ENCODE assay signal across 15 cellular contexts in genomic region chr14:64447890-64448667, GRCh38. TPM values are rescaled to one million over a fixed set of nuclear protein-coding genes. Genes with fewer than 3 reads are reported as not detected.
DNase-seq lines count a peak whose midpoint lies in the region; ATAC-seq and TF ChIP-seq lines count a peak whose summit lies in the region.
"Had no signal": no experiment of that assay in that cellular context is flagged by ENCODE, and none has a peak within 500 bp of the region (broad histone marks: within the 10 kb centered on the region; RNA-seq: fewer than 3 reads in every experiment).

No MANE protein-coding gene starts in this region.

- no peaks in the 10 kb centered on the region for H3K4me1 Mint-ChIP-seq in GM23338

- H3F3A ChIP-seq in GM23338 (replicated peaks; ENCODE audit: low read depth): peaks cover 15% of the 10 kb centered on the region

- H3K4me2 ChIP-seq in GM23338: no peak overlapping the region
- H3K4me2 ChIP-seq: BLaER1 had no signal

- intact Hi-C loops in psoas muscle (cut with DNase I) (loop anchor here in 1 of 2 donors (10.0 kb wide), 1 partner anchor 323 kb away; no protein-coding TSS in a partner anchor), sciatic nerve (cut with DNase I) (no loop called here)

- no peaks in the 10 kb centered on the region for H3K27me3 ChIP-seq in GM23338 (ENCODE audit: insufficient read depth)
- H3K27me3 ChIP-seq in psoas muscle (ENCODE audit: insufficient read depth in 3 of 3, low read length in 2 of 3): no peaks in the 10 kb centered on the region
- H3K27me3 ChIP-seq: BLaER1, ovary, upper lobe of left lung had no signal

- no peaks in the 10 kb centered on the region for H3K9me3 Mint-ChIP-seq in GM23338

- peaks cover 77% of the 10 kb centered on the region for H3K36me3 ChIP-seq in GM23338 (ENCODE audit: insufficient read depth)
- peaks cover 10 to 90% of the 10 kb centered on the region in 2 donors for H3K36me3 ChIP-seq in psoas muscle (ENCODE audit: insufficient read depth in 1 of 2, low read depth in 1 of 2)
- H3K36me3 ChIP-seq: ovary had no signal

- H3K4me3 Mint-ChIP-seq in GM23338: no peak overlapping the region

- no peaks in the 10 kb centered on the region for H3K9me3 ChIP-seq in psoas muscle
- H3K9me3 ChIP-seq: BLaER1, ovary, upper lobe of left lung had no signal

- no peak overlapping the region for H2AFZ ChIP-seq in GM23338

- ATAC-seq in GM23338 (no peak), psoas muscle (no peak), GM21825 (IDR thresholded peaks at IDR 0.05; ENCODE audit: unreplicated experiment) (no peak), sciatic nerve (no peak)

- H3K27ac Mint-ChIP-seq in GM23338: no peak overlapping the region

- 93 to 95% (median 94%) methylated on average over 5 of the region's 5 CpGs for WGBS in psoas muscle, 3 donors

- no peaks in the 10 kb centered on the region for H3K9me2 ChIP-seq in GM23338 (ENCODE audit: insufficient read depth)

- H3K36me3 Mint-ChIP-seq in GM23338 (ENCODE audit: low read depth): peaks cover 81% of the 10 kb centered on the region

- H4K20me1 ChIP-seq in GM23338 (replicated peaks; ENCODE audit: insufficient read depth): peaks cover 16% of the 10 kb centered on the region; the same call in 1 of the 2 replicates
- H4K20me1 ChIP-seq: BLaER1 had no signal

- no peak for DNase-seq in GM23338 (ENCODE audit: low spot score)
- DNase-seq in activated CD8-positive, alpha-beta memory T cell treated with anti-CD3 and anti-CD28 coated beads, Interleukin-2, amount 50 U/mL, for 4 hours: peak; percentile 35
- peak; percentile 30 for DNase-seq in iris pigment epithelial cell (ENCODE audit: low read depth)
- peak; percentile 42 for DNase-seq in stimulated activated CD8-positive, alpha-beta memory T cell treated with anti-CD3 and anti-CD28 coated beads, Interleukin-4, amount 100 ng/mL, for 48 hours
- DNase-seq in psoas muscle: no peak
- no peak for DNase-seq in mucosa of gallbladder (ENCODE audit: low spot score)
- no peak for DNase-seq in sciatic nerve (ENCODE audit: low spot score)
- DNase-seq: amniotic stem cell, DND-41, ovary, SIG-M5, upper lobe of left lung had no signal

- H3K27ac ChIP-seq in GM23338 (ENCODE audit: low read depth) (peak overlapping the region; percentile 50), psoas muscle (no peak overlapping the region)
- H3K27ac ChIP-seq: BLaER1, ovary, upper lobe of left lung had no signal

- TF ChIP-seq CTCF in GM23338 (conservative IDR thresholded peaks at IDR 0.05; ENCODE audit: low read depth in 2 of 2): no peak
- no peak for TF ChIP-seq CTCF in psoas muscle (IDR thresholded peaks at IDR 0.05)

- H3K4me3 ChIP-seq in GM23338: no peak overlapping the region
- no peak overlapping the region for H3K4me3 ChIP-seq in psoas muscle
- H3K4me3 ChIP-seq: BLaER1, lung, ovary, upper lobe of left lung had no signal

- H3K4me1 ChIP-seq in GM23338 (ENCODE audit: insufficient read depth) (no peaks in the 10 kb centered on the region), psoas muscle (no peaks in the 10 kb centered on the region)
- H3K4me1 ChIP-seq: BLaER1, upper lobe of left lung had no signal

- H3K27me3 Mint-ChIP-seq in GM23338 (ENCODE audit: insufficient read depth, low read depth, poor library complexity): peaks cover 2% of the 10 kb centered on the region

- no peaks in the 10 kb centered on the region for H3K79me2 ChIP-seq in GM23338 (replicated peaks; ENCODE audit: insufficient read depth)

TF ChIP-seq in GM23338, 12 proteins besides CTCF, POLR2A, EP300 and RAD21:
- TF ChIP-seq, protein P1, sequence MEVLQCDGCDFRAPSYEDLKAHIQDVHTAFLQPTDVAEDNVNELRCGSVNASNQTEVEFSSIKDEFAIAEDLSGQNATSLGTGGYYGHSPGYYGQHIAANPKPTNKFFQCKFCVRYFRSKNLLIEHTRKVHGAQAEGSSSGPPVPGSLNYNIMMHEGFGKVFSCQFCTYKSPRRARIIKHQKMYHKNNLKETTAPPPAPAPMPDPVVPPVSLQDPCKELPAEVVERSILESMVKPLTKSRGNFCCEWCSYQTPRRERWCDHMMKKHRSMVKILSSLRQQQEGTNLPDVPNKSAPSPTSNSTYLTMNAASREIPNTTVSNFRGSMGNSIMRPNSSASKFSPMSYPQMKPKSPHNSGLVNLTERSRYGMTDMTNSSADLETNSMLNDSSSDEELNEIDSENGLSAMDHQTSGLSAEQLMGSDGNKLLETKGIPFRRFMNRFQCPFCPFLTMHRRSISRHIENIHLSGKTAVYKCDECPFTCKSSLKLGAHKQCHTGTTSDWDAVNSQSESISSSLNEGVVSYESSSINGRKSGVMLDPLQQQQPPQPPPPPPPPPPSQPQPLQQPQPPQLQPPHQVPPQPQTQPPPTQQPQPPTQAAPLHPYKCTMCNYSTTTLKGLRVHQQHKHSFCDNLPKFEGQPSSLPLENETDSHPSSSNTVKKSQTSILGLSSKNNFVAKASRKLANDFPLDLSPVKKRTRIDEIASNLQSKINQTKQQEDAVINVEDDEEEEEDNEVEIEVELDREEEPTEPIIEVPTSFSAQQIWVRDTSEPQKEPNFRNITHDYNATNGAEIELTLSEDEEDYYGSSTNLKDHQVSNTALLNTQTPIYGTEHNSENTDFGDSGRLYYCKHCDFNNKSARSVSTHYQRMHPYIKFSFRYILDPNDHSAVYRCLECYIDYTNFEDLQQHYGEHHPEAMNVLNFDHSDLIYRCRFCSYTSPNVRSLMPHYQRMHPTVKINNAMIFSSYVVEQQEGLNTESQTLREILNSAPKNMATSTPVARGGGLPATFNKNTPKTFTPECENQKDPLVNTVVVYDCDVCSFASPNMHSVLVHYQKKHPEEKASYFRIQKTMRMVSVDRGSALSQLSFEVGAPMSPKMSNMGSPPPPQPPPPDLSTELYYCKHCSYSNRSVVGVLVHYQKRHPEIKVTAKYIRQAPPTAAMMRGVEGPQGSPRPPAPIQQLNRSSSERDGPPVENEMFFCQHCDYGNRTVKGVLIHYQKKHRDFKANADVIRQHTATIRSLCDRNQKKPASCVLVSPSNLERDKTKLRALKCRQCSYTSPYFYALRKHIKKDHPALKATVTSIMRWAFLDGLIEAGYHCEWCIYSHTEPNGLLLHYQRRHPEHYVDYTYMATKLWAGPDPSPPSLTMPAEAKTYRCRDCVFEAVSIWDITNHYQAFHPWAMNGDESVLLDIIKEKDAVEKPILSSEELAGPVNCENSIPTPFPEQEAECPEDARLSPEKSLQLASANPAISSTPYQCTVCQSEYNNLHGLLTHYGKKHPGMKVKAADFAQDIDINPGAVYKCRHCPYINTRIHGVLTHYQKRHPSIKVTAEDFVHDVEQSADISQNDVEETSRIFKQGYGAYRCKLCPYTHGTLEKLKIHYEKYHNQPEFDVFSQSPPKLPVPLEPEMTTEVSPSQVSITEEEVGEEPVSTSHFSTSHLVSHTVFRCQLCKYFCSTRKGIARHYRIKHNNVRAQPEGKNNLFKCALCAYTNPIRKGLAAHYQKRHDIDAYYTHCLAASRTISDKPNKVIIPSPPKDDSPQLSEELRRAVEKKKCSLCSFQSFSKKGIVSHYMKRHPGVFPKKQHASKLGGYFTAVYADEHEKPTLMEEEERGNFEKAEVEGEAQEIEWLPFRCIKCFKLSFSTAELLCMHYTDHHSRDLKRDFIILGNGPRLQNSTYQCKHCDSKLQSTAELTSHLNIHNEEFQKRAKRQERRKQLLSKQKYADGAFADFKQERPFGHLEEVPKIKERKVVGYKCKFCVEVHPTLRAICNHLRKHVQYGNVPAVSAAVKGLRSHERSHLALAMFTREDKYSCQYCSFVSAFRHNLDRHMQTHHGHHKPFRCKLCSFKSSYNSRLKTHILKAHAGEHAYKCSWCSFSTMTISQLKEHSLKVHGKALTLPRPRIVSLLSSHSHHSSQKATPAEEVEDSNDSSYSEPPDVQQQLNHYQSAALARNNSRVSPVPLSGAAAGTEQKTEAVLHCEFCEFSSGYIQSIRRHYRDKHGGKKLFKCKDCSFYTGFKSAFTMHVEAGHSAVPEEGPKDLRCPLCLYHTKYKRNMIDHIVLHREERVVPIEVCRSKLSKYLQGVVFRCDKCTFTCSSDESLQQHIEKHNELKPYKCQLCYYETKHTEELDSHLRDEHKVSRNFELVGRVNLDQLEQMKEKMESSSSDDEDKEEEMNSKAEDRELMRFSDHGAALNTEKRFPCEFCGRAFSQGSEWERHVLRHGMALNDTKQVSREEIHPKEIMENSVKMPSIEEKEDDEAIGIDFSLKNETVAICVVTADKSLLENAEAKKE (CRISPR knock-in tag; IDR thresholded peaks at IDR 0.05): no peak
- TF ChIP-seq STAT1 (IDR thresholded peaks at IDR 0.05; ENCODE audit: unreplicated experiment): no peak
- TF ChIP-seq NANOG (IDR thresholded peaks at IDR 0.05; ENCODE audit: borderline replicate concordance): no peak
- TF ChIP-seq ZNF114 (CRISPR knock-in tag; IDR thresholded peaks at IDR 0.05): no peak

RNA-seq across cellular contexts. Expression of gene AKAP5, which starts 17.2 kb away (rescaled TPM):
- 3.2 and 3.4 TPM in 2 replicates for total RNA-seq in GM23338 (2014; rRNA removed; shearing (Covaris generic))
- polyA plus RNA-seq in GM23338 (2016; fragmentation: Nextera tagmentation; extraction: Ambion mirVana) (1.0 and 1.2 TPM in 2 replicates), psoas muscle (under 1 TPM; 0.01 to 0.08 (median 0.04) TPM)
- total RNA-seq in psoas muscle (under 1 TPM; 0.06 to 0.18 (median 0.14) TPM), mucosa of gallbladder (1.5 TPM), sciatic nerve (0.36 TPM)

RNA-seq across cellular contexts. Expression of gene ZBTB25, which starts 55.6 kb away (rescaled TPM):
- total RNA-seq in GM23338 (2014; rRNA removed; shearing (Covaris generic)): 8.0 and 8.9 TPM in 2 replicates
- 4.1 and 5.8 TPM in 2 replicates for polyA plus RNA-seq in GM23338 (2016; fragmentation: Nextera tagmentation; extraction: Ambion mirVana)
- 10 to 100 TPM; 10.2 to 12.7 (median 11.8) TPM for total RNA-seq in psoas muscle
- 10 to 100 TPM in 1 of 3 donors, 1 to 10 TPM in 2; 2.7 to 11.2 (median 3.2) TPM for polyA plus RNA-seq in psoas muscle
- total RNA-seq in mucosa of gallbladder: 13.6 TPM
- total RNA-seq in sciatic nerve: 26.2 TPM

RNA-seq across cellular contexts. Expression of gene ZBTB1, which starts 56.5 kb away (rescaled TPM):
- total RNA-seq in GM23338 (2014; rRNA removed; shearing (Covaris generic)): 32.5 and 33.0 TPM in 2 replicates
- polyA plus RNA-seq in GM23338 (2016; fragmentation: Nextera tagmentation; extraction: Ambion mirVana) (10.3 and 11.2 TPM in 2 replicates), psoas muscle (10 to 100 TPM; 11.0 to 39.2 (median 13.8) TPM)
- total RNA-seq in psoas muscle (10 to 100 TPM; 18.6 to 26.3 (median 22.7) TPM), mucosa of gallbladder (38.5 TPM), sciatic nerve (64.6 TPM)

RNA-seq across cellular contexts. Expression of gene MTHFD1, which starts 59.9 kb away (rescaled TPM):
- 219 and 252 TPM in 2 replicates for total RNA-seq in GM23338 (2014; rRNA removed; shearing (Covaris generic))
- polyA plus RNA-seq in GM23338 (2016; fragmentation: Nextera tagmentation; extraction: Ambion mirVana) (237 and 262 TPM in 2 replicates), psoas muscle (10 to 100 TPM; 34.7 to 40.5 (median 37.5) TPM)
- total RNA-seq in psoas muscle (10 to 100 TPM; 57.4 to 77.4 (median 67.0) TPM), mucosa of gallbladder (40.7 TPM), sciatic nerve (49.9 TPM)

Comparison
In these comparisons a context has a peak if more than half of its experiments do, and no peak if none do; other contexts are left out.
1. DNase-seq: peak in activated CD8-positive, alpha-beta memory T cell treated with anti-CD3 and anti-CD28 coated beads, Interleukin-2, amount 50 U/mL, for 4 hours (single experiment), iris pigment epithelial cell (single experiment) and stimulated activated CD8-positive, alpha-beta memory T cell treated with anti-CD3 and anti-CD28 coated beads, Interleukin-4, amount 100 ng/mL, for 48 hours (single experiment); none in GM23338 (single experiment), psoas muscle (0 of 2), mucosa of gallbladder (single experiment) and sciatic nerve (single experiment).